11 cellular contexts compared by ENCODE assay signal in genomic region chr4:56127698-56128097, GRCh38.
"Had no signal": no experiment of that assay in that cellular context is flagged by ENCODE, and none has a peak within 500 bp of the region (broad histone marks: within the 10 kb centered on the region; RNA-seq: fewer than 3 reads in every experiment).

No MANE protein-coding gene starts in this region.

- H3K4me3 ChIP-seq: right atrium auricular region, tibial artery, vagina had no signal

- ATAC-seq: activated CD8-positive, alpha-beta T cell treated with anti-CD3 and anti-CD28 coated beads for 36 hours had no signal

- H3K9me3 ChIP-seq: neutrophil, right atrium auricular region, tibial artery, vagina had no signal

- FAIRE-seq: colon, small intestine had no signal

- H3K27ac Mint-ChIP-seq: activated CD8-positive, alpha-beta T cell treated with anti-CD3 and anti-CD28 coated beads for 36 hours; activated naive CD8-positive, alpha-beta T cell treated with anti-CD3 and anti-CD28 coated beads, Interleukin-2, amount 10 ng/mL, durations not matched to agents 7 days and 5 days had no signal

- H3K4me3 Mint-ChIP-seq: activated CD8-positive, alpha-beta T cell treated with anti-CD3 and anti-CD28 coated beads for 36 hours; activated naive CD8-positive, alpha-beta T cell treated with anti-CD3 and anti-CD28 coated beads, Interleukin-2, amount 10 ng/mL, durations not matched to agents 7 days and 5 days had no signal

- H3K4me1 ChIP-seq: right atrium auricular region, tibial artery, vagina had no signal

- H3K36me3 Mint-ChIP-seq: activated naive CD8-positive, alpha-beta T cell treated with anti-CD3 and anti-CD28 coated beads, Interleukin-2, amount 10 ng/mL, durations not matched to agents 7 days and 5 days had no signal

- H3K4me1 Mint-ChIP-seq: activated naive CD8-positive, alpha-beta T cell treated with anti-CD3 and anti-CD28 coated beads, Interleukin-2, amount 10 ng/mL, durations not matched to agents 7 days and 5 days had no signal

- H3K36me3 ChIP-seq: neutrophil, right atrium auricular region, tibial artery, vagina had no signal

- H3K9me3 Mint-ChIP-seq: activated CD8-positive, alpha-beta T cell treated with anti-CD3 and anti-CD28 coated beads for 36 hours; activated naive CD8-positive, alpha-beta T cell treated with anti-CD3 and anti-CD28 coated beads, Interleukin-2, amount 10 ng/mL, durations not matched to agents 7 days and 5 days had no signal

- DNase-seq: activated CD8-positive, alpha-beta memory T cell treated with anti-CD3 and anti-CD28 coated beads, Interleukin-2, amount 50 U/mL, for 48 hours; activated CD8-positive, alpha-beta T cell treated with anti-CD3 and anti-CD28 coated beads for 36 hours; activated naive CD8-positive, alpha-beta T cell treated with anti-CD3 and anti-CD28 coated beads, Interleukin-2, amount 10 ng/mL, durations not matched to agents 7 days and 5 days; aorta; hippocampal formation; small intestine; tibial artery had no signal

- H3K27me3 ChIP-seq: neutrophil, right atrium auricular region, tibial artery, vagina had no signal

- H3K27ac ChIP-seq: neutrophil, right atrium auricular region, tibial artery, vagina had no signal
